1 cellular context compared by ENCODE assay signal in the genomic region with DNA sequence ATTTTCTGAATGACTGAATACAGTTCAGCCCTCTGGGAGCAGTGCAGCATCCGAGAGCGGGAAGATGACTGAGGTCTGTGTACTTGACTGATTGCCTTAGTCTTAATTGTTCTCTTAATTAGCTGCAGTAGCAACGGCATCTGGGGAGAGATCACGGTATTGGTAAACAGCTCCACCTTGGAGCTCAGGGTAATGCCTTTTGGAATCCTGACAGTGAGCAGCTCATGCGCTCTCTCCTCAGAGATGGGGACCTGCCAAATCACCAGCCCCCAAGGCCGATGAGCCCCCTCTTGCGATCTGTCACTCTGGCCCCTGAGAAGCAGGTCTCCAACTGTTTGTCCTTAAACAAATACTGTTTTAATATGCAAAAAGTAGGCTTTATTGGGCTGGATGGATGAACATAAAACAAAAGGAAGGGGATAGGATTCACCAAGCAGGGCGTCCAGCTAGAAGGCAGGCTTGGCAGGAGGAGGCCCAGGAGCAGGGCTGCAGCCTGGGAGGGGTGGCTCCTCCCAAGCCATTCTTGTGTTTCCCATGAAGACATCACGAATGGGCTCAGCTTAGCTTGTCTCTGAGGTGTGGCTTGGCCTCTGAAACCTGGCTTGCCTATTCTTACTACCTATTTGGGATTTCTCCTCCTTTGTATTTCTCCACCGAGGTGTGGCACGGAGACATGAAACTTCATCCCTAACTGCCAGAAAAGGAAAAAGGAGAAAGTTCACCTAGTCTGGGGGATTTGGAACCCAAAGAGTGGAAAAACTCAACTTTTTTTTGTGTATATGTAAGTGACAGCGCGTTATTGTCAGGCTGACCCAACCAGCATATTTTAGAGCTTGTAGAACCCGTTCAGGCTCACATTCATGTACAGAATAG.
A peak's percentile ranks its signal among the peaks of the same experiment; 100 is the strongest.
TF ChIP-seq lines count a peak whose summit lies in the region.

No MANE protein-coding gene starts in this region.

TF ChIP-seq in Ishikawa, 13 proteins besides CTCF, POLR2A, EP300 and RAD21 (continued from another document):
- no peak for TF ChIP-seq REST (IDR thresholded peaks at IDR 0.05; ENCODE audit: low read depth)
- peak; percentile 69; the same call in 1 of the 2 replicates for TF ChIP-seq FOXM1 (IDR thresholded peaks at IDR 0.05; ENCODE audit: borderline replicate concordance, low read depth)
- peak; percentile 76 for TF ChIP-seq NFIC (IDR thresholded peaks at IDR 0.05)
